ENCODE assay signal across 13 cellular contexts in the genomic region with DNA sequence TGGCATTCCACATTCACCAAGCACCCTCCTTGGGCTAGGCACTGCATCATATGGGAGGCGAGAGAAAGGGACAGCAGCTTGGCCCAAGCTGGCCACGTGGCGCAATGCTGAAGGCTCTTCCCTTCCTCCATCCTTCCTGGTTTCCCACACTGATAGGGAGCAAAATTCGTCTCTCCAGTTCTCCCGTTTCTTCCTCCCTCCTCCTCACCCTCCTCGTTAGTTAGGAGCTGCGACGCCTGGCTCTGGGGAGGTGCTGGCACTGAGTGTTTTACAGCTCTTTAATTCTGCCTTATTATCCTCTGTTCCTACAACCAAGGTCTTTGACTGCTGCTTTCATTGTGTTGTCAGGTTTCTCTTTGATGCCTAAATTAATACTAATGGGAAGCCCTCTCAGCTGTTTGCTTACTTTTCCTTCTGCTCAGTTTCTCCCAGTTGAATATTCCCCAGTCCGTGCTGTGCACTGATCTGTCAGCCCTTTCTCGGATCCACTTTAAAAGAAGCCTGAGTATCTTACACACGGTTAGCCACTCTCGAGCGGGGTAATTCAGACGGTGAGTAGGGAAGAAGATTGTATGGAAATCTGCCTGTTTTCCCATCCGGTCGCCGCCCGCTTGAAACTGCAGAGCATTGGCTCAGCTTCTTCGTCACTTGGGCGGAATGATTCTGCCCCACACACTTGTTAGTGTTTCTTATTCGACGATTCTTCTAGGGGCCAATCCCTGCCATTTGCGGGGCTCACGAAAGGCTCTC. TPM values are rescaled to one million over a fixed set of nuclear protein-coding genes. Genes with fewer than 3 reads are reported as not detected.
A peak's percentile ranks its signal among the peaks of the same experiment; 100 is the strongest.
DNase-seq lines count a peak whose midpoint lies in the region; ATAC-seq, FAIRE-seq and TF ChIP-seq lines count a peak whose summit lies in the region.
"Had no signal": no experiment of that assay in that cellular context is flagged by ENCODE, and none has a peak within 500 bp of the region (broad histone marks: within the 10 kb centered on the region; RNA-seq: fewer than 3 reads in every experiment).

No MANE protein-coding gene starts in this region.

- H3K36me3 ChIP-seq in left lung (no peaks in the 10 kb centered on the region), suprapubic skin (no peaks in the 10 kb centered on the region)
- H3K36me3 ChIP-seq: transverse colon had no signal

- H3K4me3 ChIP-seq in left lung (no peak overlapping the region), suprapubic skin (peak overlapping the region; percentile 43)

- intact Hi-C loops in left lung (cut with DNase I) (no loop called here), posterior vena cava (cut with DNase I) (no loop called here)

- H3K4me1 ChIP-seq in left lung (peaks cover 0 to 3% of the 10 kb centered on the region in 2 donors), suprapubic skin (peaks cover 12% of the 10 kb centered on the region)

- WGBS in suprapubic skin, result 26% methylated on average over 24 of the region's 24 CpGs

- ATAC-seq in esophagus mucosa (peak; percentile 25), left lung (peak; percentile 46), HG02870 (IDR thresholded peaks at IDR 0.05; ENCODE audit: unreplicated experiment) (no peak)

- DNase-seq in NCI-H146 treated with DMSO at 0.1 percent for 48 hours (lab: John Stamatoyannopoulos, UW; ENCODE audit: unreplicated experiment) (peak; percentile 16), left lung (no peak), suprapubic skin (ENCODE audit: low spot score in 2 of 2) (no peak), posterior vena cava (ENCODE audit: low spot score) (no peak), MV-4-11 (lab: John Stamatoyannopoulos, UW) (no peak), HTR-8/SVneo (ENCODE audit: insufficient read length, low spot score) (no peak)
- DNase-seq: activated B cell treated with CpG ODN at 0.5 μM for 24 hours, amniotic stem cell, NCI-H446, occipital lobe, transverse colon had no signal

- no peak overlapping the region for H3K27ac ChIP-seq in left lung
- H3K27ac ChIP-seq in suprapubic skin, result no peak overlapping the region
- H3K27ac ChIP-seq: transverse colon had no signal

- peaks cover 7 to 21% of the 10 kb centered on the region in 2 donors for H3K27me3 ChIP-seq in left lung
- H3K27me3 ChIP-seq in suprapubic skin, result no peaks in the 10 kb centered on the region

- no peak for TF ChIP-seq POLR2A in suprapubic skin (IDR thresholded peaks at IDR 0.05)

- TF ChIP-seq EP300 in suprapubic skin (IDR thresholded peaks at IDR 0.05), result no peak

- TF ChIP-seq CTCF in left lung (IDR thresholded peaks at IDR 0.05) (no peak), suprapubic skin (IDR thresholded peaks at IDR 0.05) (no peak)

- no peak for FAIRE-seq in HTR-8/SVneo (lab: Jason Lieb, UNC)

- H3K9me3 ChIP-seq in left lung (no peaks in the 10 kb centered on the region), suprapubic skin (no peaks in the 10 kb centered on the region)
- H3K9me3 ChIP-seq: transverse colon had no signal

RNA-seq across cellular contexts. Expression of a gene that starts 56.2 kb away (rescaled TPM):
- total RNA-seq in esophagus mucosa, result 32.1 TPM
- total RNA-seq in left lung, result 10 to 100 TPM; 33.2 to 36.5 TPM
- total RNA-seq in suprapubic skin, result 10 to 100 TPM; 25.3 to 30.7 (median 27.8) TPM
- total RNA-seq in posterior vena cava, result 10 to 100 TPM; 14.9 to 17.6 TPM
